ENCODE assay signal across 9 cellular contexts in genomic region chr15:59917504-59918157, GRCh38.
DNase-seq lines count a peak whose midpoint lies in the region; ATAC-seq and TF ChIP-seq lines count a peak whose summit lies in the region.
"Had no signal": no experiment of that assay in that cellular context is flagged by ENCODE, and none has a peak within 500 bp of the region (broad histone marks: within the 10 kb centered on the region; RNA-seq: fewer than 3 reads in every experiment).

No MANE protein-coding gene starts in this region.

- no peak overlapping the region for H3K27ac Mint-ChIP-seq in activated CD4-positive, alpha-beta T cell treated with anti-CD3 and anti-CD28 coated beads, Interleukin-2, amount 10 ng/mL, durations not matched to agents 7 days and 5 days

- no peaks in the 10 kb centered on the region for H3K9me3 Mint-ChIP-seq in activated CD4-positive, alpha-beta T cell treated with anti-CD3 and anti-CD28 coated beads, Interleukin-2, amount 10 ng/mL, durations not matched to agents 7 days and 5 days
- H3K9me3 Mint-ChIP-seq: stimulated activated naive CD8-positive, alpha-beta T cell treated with anti-CD3 and anti-CD28 coated beads, Interleukin-15, Interleukin-2, amounts not matched to agents 100 ng/mL and 50 ng/mL, for 24 hours had no signal

- CTCF ChIA-PET in AG04450 (lab: Charles Lee), result interaction anchor here (0.6 to 1.9 kb wide), 12 partner anchors 9 to 409 kb away, joined by 3 to 13 read pairs (median 3); no protein-coding TSS in a partner anchor
- CTCF ChIA-PET in activated CD4-positive, alpha-beta T cell treated with anti-CD3 and anti-CD28 coated beads, Interleukin-2, amount 10 ng/mL, durations not matched to agents 7 days and 5 days (lab: Charles Lee), result interaction anchor here (0.6 to 2.1 kb wide), 18 partner anchors 8 to 484 kb away, joined by 3 to 11 read pairs (median 3); partner anchors contain the start of gene FOXB1

- peaks cover 22% of the 10 kb centered on the region for H3K27me3 Mint-ChIP-seq in activated CD4-positive, alpha-beta T cell treated with anti-CD3 and anti-CD28 coated beads, Interleukin-2, amount 10 ng/mL, durations not matched to agents 7 days and 5 days

- no peak overlapping the region for H3K4me3 Mint-ChIP-seq in activated CD4-positive, alpha-beta T cell treated with anti-CD3 and anti-CD28 coated beads, Interleukin-2, amount 10 ng/mL, durations not matched to agents 7 days and 5 days
- H3K4me3 Mint-ChIP-seq: stimulated activated naive CD8-positive, alpha-beta T cell treated with anti-CD3 and anti-CD28 coated beads, Interleukin-15, Interleukin-2, amounts not matched to agents 100 ng/mL and 50 ng/mL, for 24 hours had no signal

- H3K4me3 ChIP-seq in AG04450 (ENCODE audit: low read depth, low read length), result no peak overlapping the region
- H3K4me3 ChIP-seq in dorsolateral prefrontal cortex, result no peak overlapping the region

- intact Hi-C loops in dorsolateral prefrontal cortex (cut with DNase I), result no loop called here

- H3K27ac ChIP-seq in AG04450 (ENCODE audit: low read depth, low read length) (no peak overlapping the region), dorsolateral prefrontal cortex (peak overlapping the region in 1 of 59 donors; percentile 30)

- peaks cover 27% of the 10 kb centered on the region for H3K4me1 Mint-ChIP-seq in activated CD4-positive, alpha-beta T cell treated with anti-CD3 and anti-CD28 coated beads, Interleukin-2, amount 10 ng/mL, durations not matched to agents 7 days and 5 days

- H3K36me3 Mint-ChIP-seq in activated CD4-positive, alpha-beta T cell treated with anti-CD3 and anti-CD28 coated beads, Interleukin-2, amount 10 ng/mL, durations not matched to agents 7 days and 5 days (ENCODE audit: low read depth), result no peaks in the 10 kb centered on the region

- ATAC-seq in GM18867 (IDR thresholded peaks at IDR 0.05; ENCODE audit: unreplicated experiment), result peak; percentile 78
- ATAC-seq in HG03159 (IDR thresholded peaks at IDR 0.05; ENCODE audit: unreplicated experiment), result peak; percentile 74
- peak; percentile 61 for ATAC-seq in stimulated activated naive CD8-positive, alpha-beta T cell treated with anti-CD3 and anti-CD28 coated beads, Interleukin-15, Interleukin-2, amounts not matched to agents 100 U/mL and 50 U/mL, for 24 hours

- no peaks in the 10 kb centered on the region for H3K9me3 ChIP-seq in AG04450 (ENCODE audit: control insufficient read depth, insufficient read depth, low read length)

- TF ChIP-seq CTCF in AG04450 (IDR thresholded peaks at IDR 0.05; ENCODE audit: low read depth, low read length) (peak; percentile 44; the same call in 1 of the 2 replicates), dorsolateral prefrontal cortex (IDR thresholded peaks at IDR 0.05 in 54 of 56, conservative IDR thresholded peaks at IDR 0.05 in 2 of 56; ENCODE audit: low read depth in 1 of 56, partially characterized antibody in 56 of 56) (peak in 40 of 56 donors; percentile 10 to 53 (median 33))

- no peaks in the 10 kb centered on the region for H3K27me3 ChIP-seq in AG04450 (ENCODE audit: control insufficient read depth, insufficient read depth, low read length)
- peaks cover 0 to 23% (median 0%) of the 10 kb centered on the region in 45 donors for H3K27me3 ChIP-seq in dorsolateral prefrontal cortex

- no peak for DNase-seq in AG04450 (ENCODE audit: low read depth, low spot score)
- peak; percentile 67 for DNase-seq in NCI-H460 (ENCODE audit: extremely low read depth, low read depth)
- DNase-seq in activated CD4-positive, alpha-beta T cell treated with anti-CD3 and anti-CD28 coated beads, Interleukin-2, amount 10 ng/mL, durations not matched to agents 7 days and 5 days, result peak; percentile 79
- peak in 5 of 10 donors; percentile 13 to 48 (median 35) for DNase-seq in dorsolateral prefrontal cortex
- peak; percentile 67 for DNase-seq in mucosa of gallbladder (ENCODE audit: low spot score)
- DNase-seq in stimulated activated naive CD8-positive, alpha-beta T cell treated with anti-CD3 and anti-CD28 coated beads, Interleukin-15, Interleukin-2, amounts not matched to agents 100 U/mL and 50 U/mL, for 24 hours, result peak; percentile 82

- POLR2A ChIA-PET in AG04450 (lab: Yijun Ruan, JAX), result no interaction called here
- POLR2A ChIA-PET in activated CD4-positive, alpha-beta T cell treated with anti-CD3 and anti-CD28 coated beads, Interleukin-2, amount 10 ng/mL, durations not matched to agents 7 days and 5 days (lab: Charles Lee), result no interaction called here
